11 cellular contexts compared by ENCODE assay signal in the genomic region with DNA sequence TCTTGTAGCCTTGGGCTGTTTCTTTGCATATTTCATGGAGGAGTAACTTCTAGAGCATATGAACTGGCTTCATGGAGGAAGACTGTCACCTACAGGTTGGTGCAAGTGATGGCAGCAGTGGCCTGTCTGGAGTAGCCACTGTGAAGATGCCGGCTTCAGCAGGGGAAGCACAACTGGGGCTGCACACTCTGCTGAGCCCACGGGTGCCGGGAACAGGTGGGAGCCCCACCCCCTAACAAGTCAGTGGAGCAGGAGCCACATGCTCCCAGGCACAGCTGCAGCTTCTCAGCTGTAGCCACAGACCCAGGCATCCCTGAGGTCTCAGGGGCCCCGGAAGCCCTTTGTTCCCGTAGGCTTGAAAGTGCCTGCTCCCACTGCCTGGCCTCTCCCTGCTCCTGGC. TPM values are rescaled to one million over a fixed set of nuclear protein-coding genes. Genes with fewer than 3 reads are reported as not detected.
DNase-seq lines count a peak whose midpoint lies in the region; ATAC-seq, FAIRE-seq and TF ChIP-seq lines count a peak whose summit lies in the region.
"Had no signal": no experiment of that assay in that cellular context is flagged by ENCODE, and none has a peak within 500 bp of the region (broad histone marks: within the 10 kb centered on the region; RNA-seq: fewer than 3 reads in every experiment).

No MANE protein-coding gene starts in this region.

- H3K4me3 ChIP-seq in HEK293 (ENCODE audit: low read depth, low read length), result no peak overlapping the region
- no peak overlapping the region for H3K4me3 ChIP-seq in WERI-Rb-1 (ENCODE audit: low read depth, low read length)
- no peak overlapping the region for H3K4me3 ChIP-seq in keratinocyte (ENCODE audit: control insufficient read depth in 2 of 3, extremely low read depth in 1 of 3, insufficient read depth in 2 of 3, low read depth in 1 of 3, low read length in 3 of 3)

- no peaks in the 10 kb centered on the region for H3K36me3 ChIP-seq in HEK293 (ENCODE audit: control insufficient read depth in 2 of 2, insufficient read depth in 1 of 2, low read length in 2 of 2)
- H3K36me3 ChIP-seq in WERI-Rb-1, result no peaks in the 10 kb centered on the region
- no peaks in the 10 kb centered on the region for H3K36me3 ChIP-seq in keratinocyte (ENCODE audit: control insufficient read depth in 2 of 2, extremely low read depth in 1 of 2, insufficient read depth in 2 of 2, low read length in 2 of 2)

- H3K9me3 ChIP-seq in HEK293 (ENCODE audit: control insufficient read depth, insufficient read depth, low read depth, low read length) (no peaks in the 10 kb centered on the region), WERI-Rb-1 (ENCODE audit: severe bottlenecking) (no peaks in the 10 kb centered on the region), keratinocyte (ENCODE audit: control insufficient read depth, low read depth, low read length) (no peaks in the 10 kb centered on the region)

- H3K27me3 ChIP-seq in WERI-Rb-1 (ENCODE audit: insufficient read depth, low read depth, severe bottlenecking), result no peaks in the 10 kb centered on the region
- no peaks in the 10 kb centered on the region for H3K27me3 ChIP-seq in keratinocyte (ENCODE audit: control insufficient read depth, extremely low read depth, insufficient read depth, low read length)

- POLR2A ChIA-PET in HEK293 (lab: Yijun Ruan, JAX), result no interaction called here

- no peak overlapping the region for H2AFZ ChIP-seq in keratinocyte (ENCODE audit: control insufficient read depth, low read length)

- intact Hi-C loops in CD14-positive monocyte (cut with micrococcal nuclease), result no loop called here

- no peak overlapping the region for H3K4me3 Mint-ChIP-seq in CD14-positive monocyte
- H3K4me3 Mint-ChIP-seq in activated T-helper 17 cell treated with anti-CD3 and anti-CD28 coated beads, Interleukin-2, amount 50 U/mL, for 72 hours, result no peak overlapping the region
- H3K4me3 Mint-ChIP-seq: activated B cell treated with CpG ODN at 0.5 μM for 24 hours had no signal

- no peak overlapping the region for H3K9ac ChIP-seq in keratinocyte (ENCODE audit: control insufficient read depth, extremely low read depth, insufficient read depth, low read length)

- H3K4me1 ChIP-seq in HEK293 (ENCODE audit: control insufficient read depth, insufficient read depth, low read length) (no peaks in the 10 kb centered on the region), keratinocyte (ENCODE audit: control insufficient read depth, extremely low read depth, insufficient read depth, low read length) (peaks cover 31% of the 10 kb centered on the region)

- peaks cover 8 to 27% (median 23%) of the 10 kb centered on the region in 7 donors for H3K9me3 Mint-ChIP-seq in CD14-positive monocyte
- H3K9me3 Mint-ChIP-seq in activated T-helper 17 cell treated with anti-CD3 and anti-CD28 coated beads, Interleukin-2, amount 50 U/mL, for 72 hours, result peaks cover 8% of the 10 kb centered on the region

- no peaks in the 10 kb centered on the region for H3K9me1 ChIP-seq in keratinocyte (ENCODE audit: control insufficient read depth, extremely low read depth, insufficient read depth, low read length)

- no peak overlapping the region for H3K27ac Mint-ChIP-seq in CD14-positive monocyte
- H3K27ac Mint-ChIP-seq in activated T-helper 17 cell treated with anti-CD3 and anti-CD28 coated beads, Interleukin-2, amount 50 U/mL, for 72 hours, result no peak overlapping the region
- H3K27ac Mint-ChIP-seq: activated B cell treated with CpG ODN at 0.5 μM for 24 hours had no signal

- no peak for DNase-seq in CD14-positive monocyte (ENCODE audit: low spot score)
- DNase-seq in WERI-Rb-1, result no peak
- DNase-seq in keratinocyte (ENCODE audit: low read depth, low spot score), result no peak
- no peak for DNase-seq in HTR-8/SVneo (ENCODE audit: insufficient read length, low spot score)
- DNase-seq: activated B cell treated with CpG ODN at 0.5 μM for 24 hours, KG1 had no signal

- ATAC-seq in GM19463 (IDR thresholded peaks at IDR 0.05; ENCODE audit: unreplicated experiment) (no peak), HG02840 (IDR thresholded peaks at IDR 0.05; ENCODE audit: low FRiP score, unreplicated experiment) (no peak)
- no peak for ATAC-seq in activated T-helper 17 cell treated with anti-CD3 and anti-CD28 coated beads, Interleukin-2, amount 50 U/mL, for 72 hours (replicated peaks)

- dilution Hi-C loops in keratinocyte (cut with MboI; ENCODE audit: extremely low pct_ligation_motif_present, low sequenced_read_pairs), result no loop called here

- no peak overlapping the region for H3K27ac ChIP-seq in HEK293 (ENCODE audit: extremely low read depth, low read depth, low read length)
- H3K27ac ChIP-seq in WERI-Rb-1, result no peak overlapping the region
- H3K27ac ChIP-seq in keratinocyte (ENCODE audit: control insufficient read depth, insufficient read depth, low read length), result no peak overlapping the region

- H3K79me2 ChIP-seq in keratinocyte (ENCODE audit: control insufficient read depth, insufficient read depth, low read length), result no peaks in the 10 kb centered on the region

- peaks cover 2 to 6% (median 3%) of the 10 kb centered on the region in 3 donors for H3K27me3 Mint-ChIP-seq in CD14-positive monocyte (ENCODE audit: low read depth in 3 of 3)
- H3K27me3 Mint-ChIP-seq in activated T-helper 17 cell treated with anti-CD3 and anti-CD28 coated beads, Interleukin-2, amount 50 U/mL, for 72 hours, result peaks cover 14% of the 10 kb centered on the region

- CTCF ChIA-PET in HEK293 (lab: Yijun Ruan, JAX), result no interaction called here

- H4K20me1 ChIP-seq in keratinocyte (ENCODE audit: control insufficient read depth, extremely low read depth, insufficient read depth, low read length), result no peaks in the 10 kb centered on the region

- no peak overlapping the region for H3K4me2 ChIP-seq in keratinocyte (ENCODE audit: control insufficient read depth, extremely low read depth, insufficient read depth, low read depth, low read length)

- peak; percentile 22 for TF ChIP-seq CTCF in CD14-positive monocyte (IDR thresholded peaks at IDR 0.05)
- TF ChIP-seq CTCF in HEK293 (tag by site-specific recombination; IDR thresholded peaks at IDR 0.05), result no peak
- peak; percentile 85 for TF ChIP-seq CTCF in WERI-Rb-1 (IDR thresholded peaks at IDR 0.05; ENCODE audit: low read depth, low read length)
- peak; percentile 44 to 78 (median 72) for TF ChIP-seq CTCF in keratinocyte (optimal IDR thresholded peaks at IDR 0.05 in 1 of 3, IDR thresholded peaks at IDR 0.05 in 1 of 3, conservative IDR thresholded peaks at IDR 0.05 in 1 of 3; ENCODE audit: extremely low read depth in 1 of 3, insufficient read depth in 2 of 3, low read length in 3 of 3)

- no peaks in the 10 kb centered on the region for H3K4me1 Mint-ChIP-seq in CD14-positive monocyte
- H3K4me1 Mint-ChIP-seq in activated T-helper 17 cell treated with anti-CD3 and anti-CD28 coated beads, Interleukin-2, amount 50 U/mL, for 72 hours, result no peaks in the 10 kb centered on the region
- H3K4me1 Mint-ChIP-seq: activated B cell treated with CpG ODN at 0.5 μM for 24 hours had no signal

- no peaks in the 10 kb centered on the region for H3K36me3 Mint-ChIP-seq in CD14-positive monocyte
- H3K36me3 Mint-ChIP-seq in activated T-helper 17 cell treated with anti-CD3 and anti-CD28 coated beads, Interleukin-2, amount 50 U/mL, for 72 hours (ENCODE audit: low read depth), result no peaks in the 10 kb centered on the region

- FAIRE-seq in keratinocyte (lab: Jason Lieb, UNC), result no peak
- FAIRE-seq in HTR-8/SVneo (lab: Jason Lieb, UNC), result no peak

TF ChIP-seq in HEK293, 187 proteins besides CTCF, POLR2A, EP300 and RAD21:
- no peak for TF ChIP-seq WT1 (tag by site-specific recombination; IDR thresholded peaks at IDR 0.05)
- TF ChIP-seq ZNF654 (tag by site-specific recombination; IDR thresholded peaks at IDR 0.05; ENCODE audit: low read depth), result peak; percentile 23

RNA-seq across cellular contexts. Expression of gene C1orf185, which starts 43.2 kb away (rescaled TPM):
- polyA plus RNA-seq in CD14-positive monocyte (not detected), keratinocyte (not detected in 3 replicates)
- not detected for polyA plus RNA-seq in keratinocyte (2011; ENCODE audit: low read depth)
- not detected in 2 replicates for polyA plus RNA-seq in keratinocyte (2011; cell fraction: cytosol; rRNA removed)
- not detected in 2 replicates for polyA plus RNA-seq in keratinocyte (2011; cell fraction: nucleus; rRNA removed)
- not detected in 2 replicates for polyA plus RNA-seq in keratinocyte (2012; ENCODE audit: low replicate concordance)
- polyA minus RNA-seq in keratinocyte, result not detected in 3 replicates
- polyA minus RNA-seq in keratinocyte (2011; cell fraction: cytosol; rRNA and poly(A)+ RNA removed), result not detected
- not detected in 2 replicates for polyA minus RNA-seq in keratinocyte (2011; cell fraction: nucleus; rRNA and poly(A)+ RNA removed)
- not detected for total RNA-seq in activated T-helper 17 cell treated with anti-CD3 and anti-CD28 coated beads, Interleukin-2, amount 50 U/mL, for 72 hours
- total RNA-seq: activated B cell treated with CpG ODN at 0.5 μM for 24 hours had no signal
- polyA plus RNA-seq: neural cell had no signal
